8 cellular contexts compared by ENCODE assay signal in the genomic region with DNA sequence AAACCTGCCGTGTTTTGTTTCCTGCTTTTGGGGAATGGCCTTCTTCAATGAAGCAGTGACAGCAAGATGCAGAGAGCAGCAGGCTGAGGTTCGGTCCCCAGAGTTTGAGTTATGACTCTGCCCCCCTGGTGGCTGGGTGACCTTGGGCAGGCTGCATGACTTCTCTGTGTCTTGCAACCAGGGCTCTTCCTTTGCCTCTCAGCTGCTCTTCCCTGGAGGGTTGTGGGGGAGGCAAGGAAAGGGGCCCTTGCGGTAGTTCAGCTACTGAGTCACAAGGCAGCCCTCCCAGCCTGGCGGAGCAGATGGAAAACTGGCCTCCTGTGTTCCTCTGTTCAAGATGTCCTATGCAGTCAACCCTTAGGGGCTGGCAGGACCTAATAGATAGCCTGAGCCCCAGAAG. TPM values are rescaled to one million over a fixed set of nuclear protein-coding genes. Genes with fewer than 3 reads are reported as not detected.
DNase-seq lines count a peak whose midpoint lies in the region; ATAC-seq and TF ChIP-seq lines count a peak whose summit lies in the region.

No MANE protein-coding gene starts in this region.

- H3K27ac ChIP-seq in gastrocnemius medialis: no peak overlapping the region

- no peaks in the 10 kb centered on the region for H3K27me3 ChIP-seq in Caco-2 (replicated peaks; ENCODE audit: control insufficient read depth, insufficient read depth, low read length)
- H3K27me3 ChIP-seq in gastrocnemius medialis: peaks cover 0 to 6% (median 0%) of the 10 kb centered on the region in 3 donors

- H3K9me3 ChIP-seq in Caco-2 (no peaks in the 10 kb centered on the region), gastrocnemius medialis (no peaks in the 10 kb centered on the region)

- in situ Hi-C loops in gastrocnemius medialis (cut with MboI; ENCODE audit: low sequenced_read_pairs in 4 of 4): no loop called here

- no peaks in the 10 kb centered on the region for H3K36me3 Mint-ChIP-seq in Caco-2 (ENCODE audit: insufficient read depth, unreplicated experiment)
- H3K36me3 Mint-ChIP-seq in WTC11: no peaks in the 10 kb centered on the region
- no peaks in the 10 kb centered on the region for H3K36me3 Mint-ChIP-seq in endothelial cell (ENCODE audit: low read depth, unreplicated experiment)

- intact Hi-C loops in Caco-2 (cut with micrococcal nuclease; ENCODE audit: unreplicated experiment): no loop called here
- intact Hi-C loops in gastrocnemius medialis (cut with DNase I; ENCODE audit: low total_unique reads): no loop called here

- ATAC-seq in HG02798 (IDR thresholded peaks at IDR 0.05; ENCODE audit: poor library complexity, unreplicated experiment) (peak; percentile 51), WTC11 (peak; percentile 89), gastrocnemius medialis (no peak), HG02970 (IDR thresholded peaks at IDR 0.05; ENCODE audit: low FRiP score, unreplicated experiment) (no peak)

- TF ChIP-seq CTCF in Caco-2 (IDR thresholded peaks at IDR 0.05; ENCODE audit: insufficient read depth in 1 of 2, low read depth in 1 of 2, low read length in 1 of 2, severe bottlenecking in 1 of 2, unreplicated experiment in 1 of 2) (peak; percentile 43 to 50), WTC11 (IDR thresholded peaks at IDR 0.05) (peak; percentile 59), endothelial cell (IDR thresholded peaks at IDR 0.05; ENCODE audit: unreplicated experiment) (peak; percentile 60), gastrocnemius medialis (IDR thresholded peaks at IDR 0.05 in 4 of 5, conservative IDR thresholded peaks at IDR 0.05 in 1 of 5) (peak in 4 of 5 experiments; percentile 19 to 45 (median 32))

- no peak overlapping the region for H3K4me3 ChIP-seq in Caco-2 (ENCODE audit: low read depth, low read length)
- no peak overlapping the region for H3K4me3 ChIP-seq in gastrocnemius medialis

- BruUV-seq in Caco-2 (replicated peaks; lab: Mats Ljungman, UMichigan): no TSS peak

- POLR2A ChIA-PET in Caco-2 (lab: Charles Lee): no interaction called here
- POLR2A ChIA-PET in WTC11 (lab: Charles Lee): interaction anchor here (0.7 kb wide), 1 partner anchor 41 kb away, joined by 3 read pairs; no protein-coding TSS in a partner anchor

- H3K4me1 Mint-ChIP-seq in Caco-2 (ENCODE audit: low read depth, unreplicated experiment): no peaks in the 10 kb centered on the region
- peaks cover 9% of the 10 kb centered on the region; the same call in 1 of the 2 replicates for H3K4me1 Mint-ChIP-seq in WTC11
- H3K4me1 Mint-ChIP-seq in endothelial cell (ENCODE audit: unreplicated experiment): no peaks in the 10 kb centered on the region

- H3K27ac Mint-ChIP-seq in Caco-2 (ENCODE audit: unreplicated experiment) (no peak overlapping the region), WTC11 (no peak overlapping the region), endothelial cell (ENCODE audit: unreplicated experiment) (no peak overlapping the region)

- H3K9me3 Mint-ChIP-seq in Caco-2 (ENCODE audit: unreplicated experiment) (no peaks in the 10 kb centered on the region), WTC11 (no peaks in the 10 kb centered on the region), endothelial cell (ENCODE audit: unreplicated experiment) (no peaks in the 10 kb centered on the region)

- CTCF ChIA-PET in Caco-2 (lab: Charles Lee) (no interaction called here), WTC11 (lab: Charles Lee) (interaction anchor here (0.5 to 1.9 kb wide), 6 partner anchors 10 to 381 kb away, joined by 3 to 7 read pairs (median 4); no protein-coding TSS in a partner anchor)

- H3K4me3 Mint-ChIP-seq in Caco-2 (ENCODE audit: unreplicated experiment): no peak overlapping the region
- no peak overlapping the region for H3K4me3 Mint-ChIP-seq in WTC11
- H3K4me3 Mint-ChIP-seq in endothelial cell (ENCODE audit: unreplicated experiment): no peak overlapping the region

- H3K36me3 ChIP-seq in Caco-2 (ENCODE audit: control insufficient read depth, insufficient read depth, low read length): no peaks in the 10 kb centered on the region
- no peaks in the 10 kb centered on the region for H3K36me3 ChIP-seq in gastrocnemius medialis

- DNase-seq in Caco-2 (peak; percentile 45 to 55), WTC11 (ENCODE audit: low spot score) (peak; percentile 71), endothelial cell (ENCODE audit: low spot score) (peak; percentile 51), gastrocnemius medialis (no peak), C1 segment of cervical spinal cord (lab: John Stamatoyannopoulos, UW) (no peak), NCI-H446 treated with DMSO at 0.1 percent for 48 hours (lab: John Stamatoyannopoulos, UW) (no peak)

- H3K4me1 ChIP-seq in Caco-2 (no peaks in the 10 kb centered on the region), gastrocnemius medialis (no peaks in the 10 kb centered on the region)

- TF ChIP-seq POLR2A in gastrocnemius medialis (IDR thresholded peaks at IDR 0.05): no peak

- peaks cover 3% of the 10 kb centered on the region for H3K27me3 Mint-ChIP-seq in Caco-2 (ENCODE audit: insufficient read depth, unreplicated experiment)
- no peaks in the 10 kb centered on the region for H3K27me3 Mint-ChIP-seq in WTC11 (ENCODE audit: low read depth)
- H3K27me3 Mint-ChIP-seq in endothelial cell (ENCODE audit: unreplicated experiment): no peaks in the 10 kb centered on the region

TF ChIP-seq in WTC11, 78 proteins besides CTCF, POLR2A, EP300 and RAD21:
- TF ChIP-seq, protein P1, sequence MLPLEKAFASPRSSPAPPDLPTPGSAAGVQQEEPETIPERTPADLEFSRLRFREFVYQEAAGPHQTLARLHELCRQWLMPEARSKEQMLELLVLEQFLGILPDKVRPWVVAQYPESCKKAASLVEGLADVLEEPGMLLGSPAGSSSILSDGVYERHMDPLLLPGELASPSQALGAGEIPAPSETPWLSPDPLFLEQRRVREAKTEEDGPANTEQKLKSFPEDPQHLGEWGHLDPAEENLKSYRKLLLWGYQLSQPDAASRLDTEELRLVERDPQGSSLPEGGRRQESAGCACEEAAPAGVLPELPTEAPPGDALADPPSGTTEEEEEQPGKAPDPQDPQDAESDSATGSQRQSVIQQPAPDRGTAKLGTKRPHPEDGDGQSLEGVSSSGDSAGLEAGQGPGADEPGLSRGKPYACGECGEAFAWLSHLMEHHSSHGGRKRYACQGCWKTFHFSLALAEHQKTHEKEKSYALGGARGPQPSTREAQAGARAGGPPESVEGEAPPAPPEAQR (CRISPR knock-in tag; IDR thresholded peaks at IDR 0.05): no peak
- TF ChIP-seq ZNF121 (CRISPR knock-in tag; IDR thresholded peaks at IDR 0.05): peak; percentile 50; the same call in 1 of the 2 replicates
- TF ChIP-seq RORB (CRISPR knock-in tag; IDR thresholded peaks at IDR 0.05): no peak

RNA-seq across cellular contexts. Expression of a gene that starts 17.1 kb away (rescaled TPM):
- 0.05 and 0.14 TPM in 2 replicates for total RNA-seq in Caco-2 (2022)
- total RNA-seq in WTC11 (2021): 0.04 to 0.05 TPM in 2 of 3 replicates, not detected in the other
- total RNA-seq in endothelial cell (ENCODE audit: unreplicated experiment): 0.03 TPM
- total RNA-seq in gastrocnemius medialis: under 1 TPM in 2 of 4 donors, not detected in 2; 0.03 to 0.07 TPM

Comparison
In these comparisons a context has a peak if more than half of its experiments do, and no peak if none do; other contexts are left out.
1. DNase-seq: peak in Caco-2 (2 of 2), WTC11 (single experiment) and endothelial cell (single experiment); none in gastrocnemius medialis (0 of 2), C1 segment of cervical spinal cord (0 of 14) and NCI-H446 treated with DMSO at 0.1 percent for 48 hours (single experiment).
2. ATAC-seq: peak in HG02798 (single experiment) and WTC11 (single experiment); none in gastrocnemius medialis (0 of 2) and HG02970 (single experiment).
3. Peak in every context shown above with its lines, with median percentiles within 50 percentile points of each other: CTCF ChIP-seq.